20 cellular contexts compared by ENCODE assay signal in the genomic region with DNA sequence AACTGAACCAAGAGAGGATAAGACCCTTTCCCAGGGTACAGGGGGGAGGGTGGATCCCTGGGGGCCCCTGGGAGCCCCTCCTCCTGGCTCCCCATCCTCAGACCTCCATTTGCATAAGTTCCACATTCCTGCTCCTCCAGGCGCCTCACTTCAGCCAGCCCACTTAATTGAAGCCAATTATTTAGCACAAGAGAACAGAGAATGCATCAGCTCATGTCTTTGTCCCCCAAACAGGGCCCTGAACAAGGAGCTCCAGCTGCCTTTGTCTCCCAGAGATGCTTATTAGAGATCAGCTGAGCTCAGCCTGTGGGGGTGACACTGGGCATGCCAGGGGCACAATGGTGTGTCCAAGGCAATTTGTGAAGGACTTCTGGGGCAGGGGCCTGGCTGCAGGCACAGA.
DNase-seq lines count a peak whose midpoint lies in the region; ATAC-seq, FAIRE-seq and TF ChIP-seq lines count a peak whose summit lies in the region.
"Had no signal": no experiment of that assay in that cellular context is flagged by ENCODE, and none has a peak within 500 bp of the region (broad histone marks: within the 10 kb centered on the region; RNA-seq: fewer than 3 reads in every experiment).

No MANE protein-coding gene starts in this region.

- peak; percentile 29 for DNase-seq in NCI-H2227 (lab: John Stamatoyannopoulos, UW; ENCODE audit: unreplicated experiment)
- DNase-seq in NCI-H2227 treated with DMSO at 0.1 percent for 48 hours (lab: John Stamatoyannopoulos, UW), result no peak
- DNase-seq in NCI-H1436 treated with DMSO at 0.1 percent for 48 hours (lab: John Stamatoyannopoulos, UW), result peak; percentile 66
- DNase-seq in H1 (ENCODE audit: low read depth in 1 of 2, low spot score in 2 of 2), result peak; percentile 15 to 52
- no peak for DNase-seq in DMS 273 (lab: John Stamatoyannopoulos, UW; ENCODE audit: unreplicated experiment)
- DNase-seq in GM19240 (ENCODE audit: insufficient read length, low spot score), result no peak
- no peak for DNase-seq in immature natural killer cell
- DNase-seq: CD8-positive, alpha-beta T cell; DND-41; GDM1; HCEC 1CT; NCI-H2029 treated with DMSO at 0.1 percent for 48 hours; NCI-H345; NCI-H526; PC-9; SJCRH30 had no signal

- no peak for ATAC-seq in SK-N-SH treated with all-trans-retinoic acid at 6 μM for 48 hours
- ATAC-seq: CD8-positive, alpha-beta T cell; GM12878 had no signal

- no peak overlapping the region for H2BK15ac ChIP-seq in H1 (ENCODE audit: low read length)

- H2AK5ac ChIP-seq in H1 (ENCODE audit: low read depth, low read length), result peak overlapping the region; percentile 82; the same call in 1 of the 2 replicates

- H2BK20ac ChIP-seq in H1 (ENCODE audit: low read length), result peak overlapping the region; percentile 44; the same call in 1 of the 2 replicates

- no peak for TF ChIP-seq RAD21 in H1 (IDR thresholded peaks at IDR 0.05 in 1 of 2, conservative IDR thresholded peaks at IDR 0.05 in 1 of 2; ENCODE audit: low read depth in 2 of 2, low read length in 2 of 2)

- no peak overlapping the region for H3K4me3 ChIP-seq in H1 (ENCODE audit: extremely low read depth in 1 of 4, insufficient read depth in 2 of 4, low read depth in 3 of 4, low read length in 4 of 4)
- H3K4me3 ChIP-seq: BLaER1, GM12878, PC-9, SJCRH30 had no signal

- FAIRE-seq in H1 (lab: Jason Lieb, UNC), result no peak
- FAIRE-seq: D721Med, GM12878 had no signal

- H3K14ac ChIP-seq in H1 (ENCODE audit: insufficient read length), result no peak overlapping the region

- no peak overlapping the region for H3K56ac ChIP-seq in H1 (replicated peaks; ENCODE audit: insufficient read length, low read depth, low read length)

- H3K36me3 Mint-ChIP-seq in immature natural killer cell, result peaks cover 0 to 7% (median 0%) of the 10 kb centered on the region in 3 donors
- H3K36me3 Mint-ChIP-seq: CD8-positive, alpha-beta T cell had no signal

- no peak overlapping the region for H3K23ac ChIP-seq in H1 (ENCODE audit: insufficient read length)

- H4K91ac ChIP-seq in H1 (replicated peaks; ENCODE audit: insufficient read length, low read length), result peak overlapping the region; percentile 49

- no peaks in the 10 kb centered on the region for H3K9me3 Mint-ChIP-seq in immature natural killer cell
- H3K9me3 Mint-ChIP-seq: CD8-positive, alpha-beta T cell had no signal

- POLR2A ChIA-PET in H1 (lab: Charles Lee; ENCODE audit: partially characterized antibody), result interaction anchor here (1.6 kb wide), 1 partner anchor 78 kb away, joined by 3 read pairs; no protein-coding TSS in a partner anchor

- peaks cover 2 to 12% (median 11%) of the 10 kb centered on the region in 4 experiments; a peak in 6 of 7 replicates for H3K4me1 ChIP-seq in H1 (replicated peaks in 1 of 4; ENCODE audit: control insufficient read depth in 3 of 4, insufficient read depth in 4 of 4, low read length in 3 of 4)
- H3K4me1 ChIP-seq: SJCRH30 had no signal

- peak overlapping the region; percentile 19 to 38; a peak in 2 of 4 replicates for H3K4me2 ChIP-seq in H1 (ENCODE audit: insufficient read depth in 1 of 2, low read depth in 2 of 2, low read length in 2 of 2)
- H3K4me2 ChIP-seq: BLaER1, PC-9 had no signal

- TF ChIP-seq EP300 in H1 (IDR thresholded peaks at IDR 0.05; ENCODE audit: borderline replicate concordance in 1 of 2, low read depth in 2 of 2, low read length in 2 of 2), result no peak

- TF ChIP-seq CTCF in H1 (IDR thresholded peaks at IDR 0.05; ENCODE audit: control extremely low read depth in 1 of 3, insufficient read depth in 1 of 3, low read depth in 1 of 3, low read length in 3 of 3), result no peak

- H4K8ac ChIP-seq in H1 (ENCODE audit: extremely low read depth, insufficient read depth, low read length), result no peak overlapping the region

- H3K27ac ChIP-seq in H1 (ENCODE audit: low read depth, low read length), result 0 out of 2 replicates have a peak overlapping the region, but pooled peaks have one; percentile 39
- H3K27ac ChIP-seq: BLaER1, PC-9, SJCRH30 had no signal

- CTCF ChIA-PET in H1 (lab: Charles Lee; ENCODE audit: partially characterized antibody), result interaction anchor here (0.8 to 1.9 kb wide), 11 partner anchors 13 to 178 kb away, joined by 3 to 6 read pairs (median 4); no protein-coding TSS in a partner anchor

- H3K9me3 ChIP-seq in H1 (ENCODE audit: insufficient read depth in 2 of 2, low read depth in 1 of 2, low read length in 1 of 2), result no peaks in the 10 kb centered on the region
- H3K9me3 ChIP-seq: BLaER1, SJCRH30 had no signal

- WGBS in H1 (ENCODE audit: extremely low coverage in 1 of 2, insufficient coverage in 1 of 2, insufficient read length in 1 of 2, insufficient replicate concordance in 2 of 2, low coverage in 1 of 2, low lambda C conversion rate in 2 of 2, missing lambda C conversion rate in 1 of 2), 2 experiments, result 22% methylated on average over 1 of the region's 1 CpG; no CpG with 5 or more reads in 1 of the 2 experiments

- no peak for TF ChIP-seq POLR2A in H1 (IDR thresholded peaks at IDR 0.05; ENCODE audit: control extremely low read depth in 1 of 2, low read depth in 2 of 2, low read length in 2 of 2)

- H2AFZ ChIP-seq in H1 (ENCODE audit: low read length), result no peak overlapping the region
- H2AFZ ChIP-seq: PC-9 had no signal

- peak overlapping the region; percentile 42; the same call in 1 of the 2 replicates for H3K18ac ChIP-seq in H1 (ENCODE audit: extremely low read depth, low read length)

- peaks cover 0 to 9% of the 10 kb centered on the region in 2 donors for H3K4me1 Mint-ChIP-seq in immature natural killer cell

- no peaks in the 10 kb centered on the region for H4K20me1 ChIP-seq in H1 (replicated peaks in 1 of 2; ENCODE audit: control insufficient read depth in 1 of 2, insufficient read depth in 2 of 2, low read length in 2 of 2)
- H4K20me1 ChIP-seq: BLaER1 had no signal

- no peaks in the 10 kb centered on the region for H3K27me3 ChIP-seq in H1 (replicated peaks in 1 of 4; ENCODE audit: control insufficient read depth in 3 of 4, extremely low read depth in 1 of 4, insufficient read depth in 3 of 4, low read length in 3 of 4)
- H3K27me3 ChIP-seq: BLaER1 had no signal

- no peaks in the 10 kb centered on the region for H3K79me1 ChIP-seq in H1 (ENCODE audit: low read depth, low read length)

- no peak overlapping the region for H3K4ac ChIP-seq in H1 (replicated peaks; ENCODE audit: insufficient read length, low read depth, low read length)

- H3K9ac ChIP-seq in H1 (replicated peaks in 1 of 4; ENCODE audit: extremely low read depth in 1 of 4, low read depth in 3 of 4, low read length in 3 of 4), result no peak overlapping the region
- H3K9ac ChIP-seq: BLaER1 had no signal

- no peak overlapping the region for H4K5ac ChIP-seq in H1 (ENCODE audit: insufficient read length, low read depth, low read length)

- no peak overlapping the region for H3K27ac Mint-ChIP-seq in immature natural killer cell
- H3K27ac Mint-ChIP-seq: CD8-positive, alpha-beta T cell had no signal

- no peaks in the 10 kb centered on the region for H3K79me2 ChIP-seq in H1 (ENCODE audit: control insufficient read depth in 1 of 2, insufficient read depth in 2 of 2, low read length in 2 of 2)

- H2BK5ac ChIP-seq in H1 (ENCODE audit: low read depth, low read length), result peak overlapping the region; percentile 81

- H2BK12ac ChIP-seq in H1 (ENCODE audit: low read depth, low read length), result peak overlapping the region; percentile 69; the same call in 1 of the 2 replicates

- peak overlapping the region; percentile 3 for H2BK120ac ChIP-seq in H1 (replicated peaks; ENCODE audit: low read depth, low read length)

- H3K27me3 Mint-ChIP-seq in immature natural killer cell (ENCODE audit: low read depth in 3 of 3), result peaks cover 0 to 7% (median 2%) of the 10 kb centered on the region in 3 donors

- H3K36me3 ChIP-seq in H1 (ENCODE audit: control insufficient read depth in 2 of 4, insufficient read depth in 4 of 4, low read length in 3 of 4), result no peaks in the 10 kb centered on the region
- H3K36me3 ChIP-seq: BLaER1, SJCRH30 had no signal

- H3K4me3 Mint-ChIP-seq in immature natural killer cell, result no peak overlapping the region
- H3K4me3 Mint-ChIP-seq: CD8-positive, alpha-beta T cell had no signal

- no peaks in the 10 kb centered on the region for H3K23me2 ChIP-seq in H1 (ENCODE audit: low read depth, low read length)

TF ChIP-seq in H1, 55 proteins besides CTCF, POLR2A, EP300 and RAD21 (continues in another document):
- TF ChIP-seq KDM5A (IDR thresholded peaks at IDR 0.05; ENCODE audit: low read length), result no peak
- TF ChIP-seq EGR1 (IDR thresholded peaks at IDR 0.05; ENCODE audit: borderline replicate concordance, low read depth, low read length), result no peak
- 0 out of 2 replicates have a peak, but pooled peaks have one; percentile 68 for TF ChIP-seq TEAD4 (IDR thresholded peaks at IDR 0.05; ENCODE audit: low read depth, low read length)
- no peak for TF ChIP-seq RNF2 (IDR thresholded peaks at IDR 0.05; ENCODE audit: borderline replicate concordance, low read depth, low read length, missing control alignments, poor library complexity, severe bottlenecking)
- TF ChIP-seq SP1 (IDR thresholded peaks at IDR 0.05; ENCODE audit: low read depth, low read length), result 0 out of 2 replicates have a peak, but pooled peaks have one; percentile 40
- TF ChIP-seq JUN (IDR thresholded peaks at IDR 0.05; ENCODE audit: low read depth, low read length), result no peak
- TF ChIP-seq NRF1 (IDR thresholded peaks at IDR 0.05; ENCODE audit: low read depth, low read length), result no peak
- no peak for TF ChIP-seq TCF12 (IDR thresholded peaks at IDR 0.05; ENCODE audit: low read depth, low read length)

TF ChIP-seq in SK-N-SH treated with all-trans-retinoic acid at 6 μM for 48 hours, 23 proteins besides CTCF, POLR2A, EP300 and RAD21 (continues in another document):
- TF ChIP-seq ZFP3 (CRISPR knock-in tag; IDR thresholded peaks at IDR 0.05) (no peak), TOX (CRISPR knock-in tag; IDR thresholded peaks at IDR 0.05; ENCODE audit: borderline replicate concordance) (no peak), PPARA (CRISPR knock-in tag; IDR thresholded peaks at IDR 0.05; ENCODE audit: borderline replicate concordance) (no peak), GLIS3 (CRISPR knock-in tag; IDR thresholded peaks at IDR 0.05) (no peak), ZNF565 (CRISPR knock-in tag; conservative IDR thresholded peaks at IDR 0.05; ENCODE audit: low read depth) (no peak), OSR1 (CRISPR knock-in tag; IDR thresholded peaks at IDR 0.05) (no peak), ZNF8 (CRISPR knock-in tag; IDR thresholded peaks at IDR 0.05) (no peak)

Comparison
In these comparisons a context has a peak if more than half of its experiments do, and no peak if none do; other contexts are left out.
1. DNase-seq: peak in NCI-H2227 (single experiment), NCI-H1436 treated with DMSO at 0.1 percent for 48 hours (single experiment) and H1 (2 of 2); none in NCI-H2227 treated with DMSO at 0.1 percent for 48 hours (single experiment), DMS 273 (single experiment), GM19240 (single experiment) and immature natural killer cell (0 of 3).